In the genomic region with DNA sequence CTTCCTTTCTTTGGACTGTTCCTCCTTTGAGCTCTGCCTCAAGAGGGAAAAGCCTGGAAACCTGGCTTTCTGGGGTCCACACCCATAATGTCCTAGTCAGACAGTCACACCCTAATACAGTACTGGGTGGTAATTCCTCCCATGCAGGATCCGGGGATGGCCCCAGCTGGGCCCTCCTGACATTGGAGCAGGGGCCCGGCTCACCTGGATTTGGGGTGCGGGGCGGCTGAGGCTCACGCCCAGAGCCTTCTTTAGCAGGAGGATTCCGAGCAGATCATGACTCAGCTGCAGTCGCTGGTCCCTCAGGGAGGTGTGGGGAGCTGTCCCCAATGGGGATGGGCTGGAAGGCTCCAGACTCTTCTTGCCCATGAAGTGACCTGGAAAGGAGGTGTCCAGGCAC, we compare ENCODE assay signal across 13 cellular contexts. TPM values are rescaled to one million over a fixed set of nuclear protein-coding genes. Genes with fewer than 3 reads are reported as not detected.
DNase-seq lines count a peak whose midpoint lies in the region; ATAC-seq and TF ChIP-seq lines count a peak whose summit lies in the region.
"Had no signal": no experiment of that assay in that cellular context is flagged by ENCODE, and none has a peak within 500 bp of the region (broad histone marks: within the 10 kb centered on the region; RNA-seq: fewer than 3 reads in every experiment).

No MANE protein-coding gene starts in this region.

- POLR2A ChIA-PET in activated B cell treated with CpG ODN at 0.5 μM for 24 hours (lab: Charles Lee): interaction anchor here (1.2 to 6.4 kb wide), 6 partner anchors 24 to 92 kb away, joined by 3 to 70 read pairs (median 8); a partner anchor contains a TSS

- peak overlapping the region; percentile 63 for H3K4me3 ChIP-seq in iPS-15b (ENCODE audit: low read depth, low read length)

- ATAC-seq in activated B cell treated with CpG ODN at 0.5 μM for 24 hours (ENCODE audit: low read depth) (no peak), HG03045 (IDR thresholded peaks at IDR 0.05; ENCODE audit: unreplicated experiment) (no peak)
- ATAC-seq in stimulated activated naive CD8-positive, alpha-beta T cell treated with anti-CD3 and anti-CD28 coated beads, Interleukin-15, amount 100 ng/mL, for 72 hours: no peak
- ATAC-seq: sciatic nerve had no signal

- peaks cover 5% of the 10 kb centered on the region for H3K4me1 ChIP-seq in iPS-15b (ENCODE audit: control insufficient read depth, insufficient read depth, low read length)

- peaks cover 23% of the 10 kb centered on the region for H3K27me3 ChIP-seq in iPS-15b (ENCODE audit: control insufficient read depth, insufficient read depth, low read length)

- TF ChIP-seq CTCF in activated B cell treated with CpG ODN at 0.5 μM for 24 hours (IDR thresholded peaks at IDR 0.05): no peak

- no peaks in the 10 kb centered on the region for H3K9me3 ChIP-seq in iPS-15b (ENCODE audit: control insufficient read depth, insufficient read depth, low read length)

- H3K4me1 Mint-ChIP-seq in activated naive CD8-positive, alpha-beta T cell (ENCODE audit: low read depth): peaks cover 33% of the 10 kb centered on the region
- peaks cover 40% of the 10 kb centered on the region for H3K4me1 Mint-ChIP-seq in activated naive CD8-positive, alpha-beta T cell treated with anti-CD3 and anti-CD28 coated beads for 36 hours
- H3K4me1 Mint-ChIP-seq in activated B cell treated with CpG ODN at 0.5 μM for 24 hours: peaks cover 49% of the 10 kb centered on the region
- peaks cover 60% of the 10 kb centered on the region for H3K4me1 Mint-ChIP-seq in stimulated activated naive CD8-positive, alpha-beta T cell treated with anti-CD3 and anti-CD28 coated beads, Interleukin-15, amount 100 ng/mL, for 72 hours

- peak overlapping the region; percentile 78 for H3K4me3 Mint-ChIP-seq in activated naive CD8-positive, alpha-beta T cell
- no peak overlapping the region for H3K4me3 Mint-ChIP-seq in activated naive CD8-positive, alpha-beta T cell treated with anti-CD3 and anti-CD28 coated beads for 36 hours
- peak overlapping the region; percentile 78 for H3K4me3 Mint-ChIP-seq in activated B cell treated with CpG ODN at 0.5 μM for 24 hours
- H3K4me3 Mint-ChIP-seq in stimulated activated naive CD8-positive, alpha-beta T cell treated with anti-CD3 and anti-CD28 coated beads, Interleukin-15, amount 100 ng/mL, for 72 hours: peak overlapping the region; percentile 76 to 83

- DNase-seq in activated naive CD8-positive, alpha-beta T cell treated with anti-CD3 and anti-CD28 coated beads for 36 hours: no peak
- no peak for DNase-seq in activated B cell treated with CpG ODN at 0.5 μM for 24 hours
- no peak for DNase-seq in stimulated activated naive CD8-positive, alpha-beta T cell treated with anti-CD3 and anti-CD28 coated beads, Interleukin-15, amount 100 ng/mL, for 72 hours
- no peak for DNase-seq in OCI-M1 (lab: John Stamatoyannopoulos, UW)
- DNase-seq in NCI-H1092 treated with DMSO at 0.1 percent for 48 hours (lab: John Stamatoyannopoulos, UW): no peak
- DNase-seq: activated CD4-positive, alpha-beta T cell treated with anti-CD3 and anti-CD28 coated beads, Interleukin-2, amount 50 U/mL, for 4 hours; hypothalamus; midbrain; NCI-H1105 treated with DMSO at 0.1 percent for 48 hours had no signal

- no peak overlapping the region for H3K9ac ChIP-seq in iPS-15b (ENCODE audit: low read depth, low read length)

- intact Hi-C loops in activated B cell treated with CpG ODN at 0.5 μM for 24 hours (cut with micrococcal nuclease): loop anchor here (10.0 kb wide), 1 partner anchor 388 kb away; no protein-coding TSS in a partner anchor

- peaks cover 3% of the 10 kb centered on the region for H3K36me3 Mint-ChIP-seq in activated naive CD8-positive, alpha-beta T cell
- peaks cover 5% of the 10 kb centered on the region for H3K36me3 Mint-ChIP-seq in activated naive CD8-positive, alpha-beta T cell treated with anti-CD3 and anti-CD28 coated beads for 36 hours
- peaks cover 10% of the 10 kb centered on the region for H3K36me3 Mint-ChIP-seq in activated B cell treated with CpG ODN at 0.5 μM for 24 hours (ENCODE audit: low read depth)

- H3K27ac Mint-ChIP-seq in activated naive CD8-positive, alpha-beta T cell: no peak overlapping the region
- H3K27ac Mint-ChIP-seq in activated naive CD8-positive, alpha-beta T cell treated with anti-CD3 and anti-CD28 coated beads for 36 hours: no peak overlapping the region
- H3K27ac Mint-ChIP-seq in activated B cell treated with CpG ODN at 0.5 μM for 24 hours: no peak overlapping the region
- H3K27ac Mint-ChIP-seq in stimulated activated naive CD8-positive, alpha-beta T cell treated with anti-CD3 and anti-CD28 coated beads, Interleukin-15, amount 100 ng/mL, for 72 hours: peak overlapping the region in 1 of 2 donors; percentile 87

- H3K9me3 Mint-ChIP-seq in activated naive CD8-positive, alpha-beta T cell (ENCODE audit: low read depth): no peaks in the 10 kb centered on the region
- no peaks in the 10 kb centered on the region for H3K9me3 Mint-ChIP-seq in activated naive CD8-positive, alpha-beta T cell treated with anti-CD3 and anti-CD28 coated beads for 36 hours
- no peaks in the 10 kb centered on the region for H3K9me3 Mint-ChIP-seq in activated B cell treated with CpG ODN at 0.5 μM for 24 hours
- H3K9me3 Mint-ChIP-seq in stimulated activated naive CD8-positive, alpha-beta T cell treated with anti-CD3 and anti-CD28 coated beads, Interleukin-15, amount 100 ng/mL, for 72 hours: no peaks in the 10 kb centered on the region

- H3K27me3 Mint-ChIP-seq in activated naive CD8-positive, alpha-beta T cell: no peaks in the 10 kb centered on the region
- no peaks in the 10 kb centered on the region for H3K27me3 Mint-ChIP-seq in activated naive CD8-positive, alpha-beta T cell treated with anti-CD3 and anti-CD28 coated beads for 36 hours
- no peaks in the 10 kb centered on the region for H3K27me3 Mint-ChIP-seq in activated B cell treated with CpG ODN at 0.5 μM for 24 hours
- H3K27me3 Mint-ChIP-seq in stimulated activated naive CD8-positive, alpha-beta T cell treated with anti-CD3 and anti-CD28 coated beads, Interleukin-15, amount 100 ng/mL, for 72 hours: peaks cover 6% of the 10 kb centered on the region

- H3K36me3 ChIP-seq in iPS-15b (ENCODE audit: control insufficient read depth, insufficient read depth, low read length): peaks cover 5% of the 10 kb centered on the region

- CTCF ChIA-PET in activated B cell treated with CpG ODN at 0.5 μM for 24 hours (lab: Charles Lee): interaction anchor here (1.3 to 3.9 kb wide), 4 partner anchors 25 to 271 kb away, joined by 4 to 15 read pairs (median 5); no protein-coding TSS in a partner anchor

RNA-seq across cellular contexts. Expression of a gene that starts 1.0 kb away (rescaled TPM):
- 1 to 10 TPM; 2.6 TPM for total RNA-seq in activated naive CD8-positive, alpha-beta T cell treated with anti-CD3 and anti-CD28 coated beads for 36 hours
- 2.9 and 3.8 TPM in 2 replicates for total RNA-seq in activated B cell treated with CpG ODN at 0.5 μM for 24 hours

RNA-seq across cellular contexts. Expression of a gene that starts 2.9 kb away (rescaled TPM):
- total RNA-seq in activated naive CD8-positive, alpha-beta T cell treated with anti-CD3 and anti-CD28 coated beads for 36 hours: 10 to 100 TPM; 22.1 to 26.3 TPM
- 34.9 and 38.9 TPM in 2 replicates for total RNA-seq in activated B cell treated with CpG ODN at 0.5 μM for 24 hours

RNA-seq across cellular contexts. Expression of a gene that starts 56.2 kb away (rescaled TPM):
- 1 to 10 TPM; 5.9 to 7.6 TPM for total RNA-seq in activated naive CD8-positive, alpha-beta T cell treated with anti-CD3 and anti-CD28 coated beads for 36 hours
- total RNA-seq in activated B cell treated with CpG ODN at 0.5 μM for 24 hours: 16.0 and 18.7 TPM in 2 replicates

RNA-seq across cellular contexts. Expression of a gene that starts 59.0 kb away (rescaled TPM):
- total RNA-seq in activated naive CD8-positive, alpha-beta T cell treated with anti-CD3 and anti-CD28 coated beads for 36 hours: 10 to 100 TPM; 89.3 to 93.5 TPM
- 68.9 and 71.2 TPM in 2 replicates for total RNA-seq in activated B cell treated with CpG ODN at 0.5 μM for 24 hours
